In genomic region chr3:12194669-12195161, GRCh38 we compare ENCODE assay signal across 1 cellular context.
TF ChIP-seq lines count a peak whose summit lies in the region.

No MANE protein-coding gene starts in this region.

TF ChIP-seq in K562, 482 proteins besides CTCF, POLR2A, EP300 and RAD21 (continued from another document and continues in another):
- TF ChIP-seq ZNF318 (IDR thresholded peaks at IDR 0.05; ENCODE audit: borderline replicate concordance in 1 of 2, low read depth in 1 of 2) (no peak), LCOR (CRISPR knock-in tag; IDR thresholded peaks at IDR 0.05) (peak; percentile 64; the same call in 1 of the 2 replicates), SMAD1 (IDR thresholded peaks at IDR 0.05; ENCODE audit: low read depth, low read length, partially characterized antibody) (no peak), ZNF77 (CRISPR knock-in tag; IDR thresholded peaks at IDR 0.05) (no peak), TFAM (CRISPR knock-in tag; conservative IDR thresholded peaks at IDR 0.05) (no peak), NFRKB (IDR thresholded peaks at IDR 0.05; ENCODE audit: low read depth) (no peak; the same call in 1 of the 2 replicates), NELFE (IDR thresholded peaks at IDR 0.05; ENCODE audit: insufficient read depth, insufficient read length) (no peak), SETDB1 (IDR thresholded peaks at IDR 0.05; ENCODE audit: low read length) (no peak), NRF1 (conservative IDR thresholded peaks at IDR 0.05 in 1 of 2, IDR thresholded peaks at IDR 0.05 in 1 of 2) (peak; percentile 31; a peak in 1 of 4 replicates), WHSC1 (IDR thresholded peaks at IDR 0.05; ENCODE audit: low read length) (no peak), SRSF1 (IDR thresholded peaks at IDR 0.05; ENCODE audit: low read depth, low read length) (no peak), POLR2B (IDR thresholded peaks at IDR 0.05; ENCODE audit: low read depth, partially characterized antibody) (no peak), BCLAF1 (IDR thresholded peaks at IDR 0.05; ENCODE audit: borderline replicate concordance in 1 of 2, control insufficient read depth in 1 of 2, low read depth in 2 of 2, low read length in 1 of 2) (no peak), ZBTB2 (IDR thresholded peaks at IDR 0.05) (no peak), PHB2 (IDR thresholded peaks at IDR 0.05; ENCODE audit: low read depth) (no peak), ZNF592 (IDR thresholded peaks at IDR 0.05) (no peak), ZNF717 (CRISPR knock-in tag; IDR thresholded peaks at IDR 0.05) (no peak), ZNF146 (CRISPR knock-in tag; IDR thresholded peaks at IDR 0.05; ENCODE audit: unreplicated experiment) (no peak), NR4A1 (CRISPR knock-in tag; IDR thresholded peaks at IDR 0.05) (no peak), NR4A1 (tag; IDR thresholded peaks at IDR 0.05) (no peak), GABPA (tag; conservative IDR thresholded peaks at IDR 0.05; ENCODE audit: low read depth) (peak; percentile 29), USF2 (CRISPR knock-in tag; IDR thresholded peaks at IDR 0.05) (no peak), IFI16 (CRISPR knock-in tag; IDR thresholded peaks at IDR 0.05) (no peak), NFE2 (IDR thresholded peaks at IDR 0.05; ENCODE audit: low read depth) (0 out of 2 replicates have a peak, but pooled peaks have one; percentile 11), HOXB6 (CRISPR knock-in tag; IDR thresholded peaks at IDR 0.05; ENCODE audit: borderline replicate concordance) (no peak), ZBED1 (IDR thresholded peaks at IDR 0.05) (no peak), SIRT6 (IDR thresholded peaks at IDR 0.05; ENCODE audit: low read depth, low read length) (no peak), HSF4 (CRISPR knock-in tag; IDR thresholded peaks at IDR 0.05; ENCODE audit: borderline replicate concordance) (no peak), ZNF507 (tag; conservative IDR thresholded peaks at IDR 0.05) (no peak), ATF6 (CRISPR knock-in tag; IDR thresholded peaks at IDR 0.05) (no peak), PBX2 (CRISPR knock-in tag; IDR thresholded peaks at IDR 0.05; ENCODE audit: low read depth) (no peak), PBX2 (tag; conservative IDR thresholded peaks at IDR 0.05; ENCODE audit: low read depth) (no peak), HBP1 (CRISPR knock-in tag; IDR thresholded peaks at IDR 0.05) (no peak), SMARCE1 (IDR thresholded peaks at IDR 0.05) (no peak)
